Comparison of ENCODE assay signal across 9 cellular contexts in the genomic region with DNA sequence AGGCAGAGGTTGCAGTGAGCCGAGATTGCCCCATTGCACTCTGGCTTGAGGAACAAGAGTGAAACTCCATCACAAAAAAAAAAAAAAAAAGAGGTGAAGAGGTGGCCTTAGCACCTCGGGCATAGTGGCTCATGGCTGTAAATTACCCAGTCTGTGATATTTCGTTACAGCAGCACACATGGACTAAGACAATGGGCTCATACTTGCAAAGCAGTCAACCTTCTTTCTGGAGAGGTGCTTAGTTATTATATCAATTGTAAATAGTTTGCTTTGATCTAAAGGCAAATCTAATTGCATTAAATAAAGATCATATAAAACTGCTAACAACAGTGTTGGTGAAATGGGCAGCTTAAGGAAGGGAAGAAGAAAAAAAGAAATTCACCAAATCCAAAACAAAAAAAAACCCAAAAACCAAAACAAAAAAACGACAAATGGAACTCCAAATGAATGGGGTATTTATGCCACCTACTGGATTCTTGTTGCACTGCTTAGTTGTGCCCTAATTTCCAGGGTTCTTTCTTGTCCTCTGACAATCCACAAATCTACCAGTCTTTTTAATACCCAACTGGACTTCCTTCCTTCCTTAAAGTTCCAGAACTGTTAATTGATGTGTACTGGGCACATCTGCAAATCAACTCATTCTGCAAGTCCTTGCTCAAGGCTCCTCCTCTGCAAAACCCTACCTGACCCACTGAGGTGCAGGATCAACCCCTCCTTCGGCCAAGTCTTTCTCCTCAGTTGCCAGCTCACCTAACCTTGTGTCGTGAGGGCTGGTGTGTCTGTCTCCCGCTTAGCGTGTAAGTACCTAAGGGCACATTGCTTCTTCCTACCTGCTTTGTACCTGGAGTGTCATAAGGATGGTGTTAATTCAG. TPM values are rescaled to one million over a fixed set of nuclear protein-coding genes. Genes with fewer than 3 reads are reported as not detected.
A peak's percentile ranks its signal among the peaks of the same experiment; 100 is the strongest.
DNase-seq lines count a peak whose midpoint lies in the region; FAIRE-seq and TF ChIP-seq lines count a peak whose summit lies in the region.
"Had no signal": no experiment of that assay in that cellular context is flagged by ENCODE, and none has a peak within 500 bp of the region (broad histone marks: within the 10 kb centered on the region; RNA-seq: fewer than 3 reads in every experiment).

No MANE protein-coding gene starts in this region.

- no peak overlapping the region for H3K27ac ChIP-seq in left ventricle myocardium inferior (replicated peaks)
- no peak overlapping the region for H3K27ac ChIP-seq in small intestine (ENCODE audit: low read depth in 1 of 2, low read length in 1 of 2)

- intact Hi-C loops in left ventricle myocardium inferior (cut with micrococcal nuclease), result no loop called here

- H3K27me3 ChIP-seq in left ventricle myocardium inferior (ENCODE audit: low read depth) (peaks cover 14% of the 10 kb centered on the region), small intestine (ENCODE audit: control insufficient read depth in 2 of 2, insufficient read depth in 2 of 2, low read length in 2 of 2) (no peaks in the 10 kb centered on the region)

- H3K4me3 ChIP-seq in WI38 (ENCODE audit: low read depth, low read length) (no peak overlapping the region), left ventricle myocardium inferior (no peak overlapping the region), small intestine (ENCODE audit: low read depth in 1 of 2, low read length in 2 of 2) (no peak overlapping the region)

- DNase-seq in NOMO-1 treated with DMSO at 0.1 percent for 48 hours (lab: John Stamatoyannopoulos, UW; ENCODE audit: unreplicated experiment) (peak; percentile 19), NOMO-1 treated with dmso at 0.1 percent for 144 hours (lab: John Stamatoyannopoulos, UW; ENCODE audit: unreplicated experiment) (no peak), left ventricle myocardium inferior (no peak), small intestine (peak; percentile 23), DMS79 treated with DMSO at 0.1 percent for 48 hours (lab: John Stamatoyannopoulos, UW) (no peak), T-helper 9 cell (no peak)

- no peaks in the 10 kb centered on the region for H3K36me3 ChIP-seq in left ventricle myocardium inferior
- H3K36me3 ChIP-seq in small intestine (ENCODE audit: control insufficient read depth in 2 of 2, insufficient read depth in 2 of 2, low read length in 2 of 2), result no peaks in the 10 kb centered on the region

- no peaks in the 10 kb centered on the region for H3K9me3 ChIP-seq in left ventricle myocardium inferior (replicated peaks)
- H3K9me3 ChIP-seq in small intestine (ENCODE audit: control insufficient read depth, low read depth), result no peaks in the 10 kb centered on the region

- H3K4me1 ChIP-seq in left ventricle myocardium inferior, result no peaks in the 10 kb centered on the region
- no peaks in the 10 kb centered on the region for H3K4me1 ChIP-seq in small intestine (ENCODE audit: control insufficient read depth in 2 of 2, insufficient read depth in 1 of 2, low read depth in 1 of 2, low read length in 1 of 2)

- FAIRE-seq in small intestine (lab: Jason Lieb, UNC), result no peak
- FAIRE-seq: G401.6 had no signal

- TF ChIP-seq CTCF in LNCAP (IDR thresholded peaks at IDR 0.05) (peak; percentile 78), WI38 (IDR thresholded peaks at IDR 0.05; ENCODE audit: low read depth, low read length) (peak; percentile 63), left ventricle myocardium inferior (IDR thresholded peaks at IDR 0.05; ENCODE audit: borderline replicate concordance) (peak; percentile 81)

- WGBS in small intestine, 3 donors, result 43 to 59% (median 46%) methylated on average over 8 of the region's 8 CpGs

RNA-seq across cellular contexts. Expression of gene DMRT1, which starts 35.0 kb away (rescaled TPM):
- total RNA-seq in left ventricle myocardium inferior, result not detected
- polyA plus RNA-seq in small intestine, result not detected

Comparison
In these comparisons a context has a peak if more than half of its experiments do, and no peak if none do; other contexts are left out.
1. DNase-seq: peak in NOMO-1 treated with DMSO at 0.1 percent for 48 hours (single experiment) and small intestine (single experiment); none in NOMO-1 treated with dmso at 0.1 percent for 144 hours (single experiment), left ventricle myocardium inferior (single experiment), DMS79 treated with DMSO at 0.1 percent for 48 hours (single experiment) and T-helper 9 cell (single experiment).
2. Peak in every context shown above with its lines, with median percentiles within 50 percentile points of each other: CTCF ChIP-seq.